ENCODE assay signal across 15 cellular contexts in the genomic region with DNA sequence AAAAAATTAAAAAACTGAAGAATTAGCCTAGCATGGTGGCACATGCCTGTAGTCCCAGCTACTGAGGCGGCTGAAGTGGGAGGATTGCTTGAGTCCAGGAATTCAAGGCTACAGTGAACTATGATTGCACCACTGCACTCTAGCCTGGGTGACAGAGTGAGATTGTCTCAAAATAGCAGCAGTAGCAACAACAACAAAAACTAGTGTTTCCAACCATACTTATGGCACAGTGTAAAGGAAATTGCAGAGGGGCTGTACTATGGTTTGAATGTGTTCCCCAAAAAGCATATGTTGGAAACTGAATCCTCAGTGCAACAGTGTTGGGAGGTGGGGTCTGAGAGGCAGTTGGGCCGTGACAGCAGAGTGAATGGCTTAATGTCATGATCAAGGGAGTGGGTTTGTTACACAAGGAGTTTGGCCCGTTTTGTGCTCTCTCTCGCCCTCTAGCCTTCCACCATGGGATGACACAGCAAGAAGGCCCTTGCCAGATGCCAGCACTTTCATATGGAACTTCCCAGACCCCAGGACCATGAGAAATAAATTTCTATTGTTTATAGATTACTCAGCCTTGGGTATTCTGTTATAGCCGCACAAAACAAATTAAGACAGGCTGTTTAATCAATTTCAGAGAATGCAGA.
A peak's percentile ranks its signal among the peaks of the same experiment; 100 is the strongest.
DNase-seq lines count a peak whose midpoint lies in the region; ATAC-seq, FAIRE-seq and TF ChIP-seq lines count a peak whose summit lies in the region.
"Had no signal": no experiment of that assay in that cellular context is flagged by ENCODE, and none has a peak within 500 bp of the region (broad histone marks: within the 10 kb centered on the region; RNA-seq: fewer than 3 reads in every experiment).

No MANE protein-coding gene starts in this region.

- H3K4me2 ChIP-seq in BLaER1 (peak overlapping the region; percentile 28; the same call in 1 of the 2 replicates), OCI-LY7 (ENCODE audit: low read length) (no peak overlapping the region)

- H4K20me1 ChIP-seq in BLaER1 (no peaks in the 10 kb centered on the region), OCI-LY7 (ENCODE audit: insufficient read depth, low read length) (no peaks in the 10 kb centered on the region)

- H3K27ac ChIP-seq in BLaER1 (no peak overlapping the region), OCI-LY7 (ENCODE audit: low read depth, low read length, poor library complexity, severe bottlenecking) (no peak overlapping the region), psoas muscle (no peak overlapping the region)
- H3K27ac ChIP-seq: colonic mucosa had no signal

- TF ChIP-seq CTCF in OCI-LY7 (conservative IDR thresholded peaks at IDR 0.05; ENCODE audit: low read length) (peak; percentile 65), fibroblast of the aortic adventitia (IDR thresholded peaks at IDR 0.05; ENCODE audit: insufficient read depth, low read length) (peak; percentile 10), psoas muscle (IDR thresholded peaks at IDR 0.05) (no peak)

- H2AFZ ChIP-seq in OCI-LY7 (ENCODE audit: low read length) = no peak overlapping the region

- H3K79me2 ChIP-seq in OCI-LY7 (ENCODE audit: insufficient read depth, low read depth, low read length) = no peaks in the 10 kb centered on the region

- POLR2A ChIA-PET in OCI-LY7 (lab: Charles Lee) = interaction anchor here (0.6 kb wide), 1 partner anchor 20 kb away, joined by 6 read pairs; no protein-coding TSS in a partner anchor

- H3K4me1 ChIP-seq in BLaER1 (peaks cover 38% of the 10 kb centered on the region), OCI-LY7 (ENCODE audit: insufficient read depth, low read length, poor library complexity, severe bottlenecking) (peaks cover 8% of the 10 kb centered on the region), psoas muscle (peaks cover 8% of the 10 kb centered on the region)
- H3K4me1 ChIP-seq: colonic mucosa had no signal

- H3K27me3 ChIP-seq in BLaER1 = no peaks in the 10 kb centered on the region
- no peaks in the 10 kb centered on the region for H3K27me3 ChIP-seq in psoas muscle (ENCODE audit: insufficient read depth in 3 of 3, low read length in 2 of 3)
- H3K27me3 ChIP-seq: colonic mucosa had no signal

- 71 to 84% (median 79%) methylated on average over 5 of the region's 5 CpGs for WGBS in psoas muscle, 3 donors

- BruUV-seq in OCI-LY7 (replicated peaks; lab: Mats Ljungman, UMichigan) = no TSS peak

- FAIRE-seq in GM12891 (lab: Jason Lieb, UNC) (peak; percentile 74), HTR-8/SVneo (lab: Jason Lieb, UNC) (no peak)

- H3K36me3 ChIP-seq in BLaER1 (no peaks in the 10 kb centered on the region), OCI-LY7 (ENCODE audit: insufficient read depth, low read length) (no peaks in the 10 kb centered on the region), psoas muscle (ENCODE audit: insufficient read depth in 1 of 2, low read depth in 1 of 2) (no peaks in the 10 kb centered on the region)
- H3K36me3 ChIP-seq: colonic mucosa had no signal

- intact Hi-C loops in OCI-LY7 (cut with micrococcal nuclease; ENCODE audit: unreplicated experiment) (no loop called here), psoas muscle (cut with DNase I) (no loop called here)

- no peaks in the 10 kb centered on the region for H3K9me3 ChIP-seq in BLaER1
- no peaks in the 10 kb centered on the region for H3K9me3 ChIP-seq in OCI-LY7 (ENCODE audit: low read length)
- no peaks in the 10 kb centered on the region for H3K9me3 ChIP-seq in psoas muscle
- H3K9me3 ChIP-seq: colonic mucosa had no signal

- ATAC-seq in psoas muscle = no peak
- ATAC-seq in HG02840 (IDR thresholded peaks at IDR 0.05; ENCODE audit: low FRiP score, unreplicated experiment) = no peak
- ATAC-seq: left cardiac atrium had no signal

- H3K4me3 ChIP-seq in BLaER1 (no peak overlapping the region), OCI-LY7 (ENCODE audit: low read depth, low read length, poor library complexity, severe bottlenecking) (no peak overlapping the region), fibroblast of the aortic adventitia (ENCODE audit: low read depth, low read length) (no peak overlapping the region), psoas muscle (no peak overlapping the region)
- H3K4me3 ChIP-seq: colonic mucosa had no signal

- H3K9ac ChIP-seq in BLaER1 = no peak overlapping the region

- DNase-seq in GM12891 (ENCODE audit: insufficient read length, low spot score) (no peak), OCI-LY7 (ENCODE audit: low spot score) (no peak), fibroblast of the aortic adventitia (ENCODE audit: low read depth) (no peak), HTR-8/SVneo (ENCODE audit: insufficient read length, low spot score) (no peak), islet precursor cell (no peak), psoas muscle (no peak)
- DNase-seq: activated effector memory CD4-positive, alpha-beta T cell treated with Interleukin-2 at 50 U/mL for 16 hours; Calu3; colonic mucosa; left cardiac atrium; NCI-H2107; RPMI8226; stimulated activated CD4-positive, alpha-beta T cell treated with anti-CD3 and anti-CD28 coated beads, Interleukin-15, amount 100 ng/mL, for 24 hours had no signal

- H3K9me2 ChIP-seq in OCI-LY7 (ENCODE audit: insufficient read depth, low read length) = no peaks in the 10 kb centered on the region

- no peak for TF ChIP-seq POLR2A in GM12891 (IDR thresholded peaks at IDR 0.05; ENCODE audit: low read depth, low read length)

- CTCF ChIA-PET in OCI-LY7 (lab: Charles Lee; ENCODE audit: unreplicated experiment) = interaction anchor here (0.5 kb wide), 2 partner anchors 14 to 685 kb away, joined by 3 to 4 read pairs; no protein-coding TSS in a partner anchor

TF ChIP-seq in GM12891, 5 proteins besides CTCF, POLR2A, EP300 and RAD21:
- no peak for TF ChIP-seq PAX5 (IDR thresholded peaks at IDR 0.05; ENCODE audit: insufficient read depth, low read length, severe bottlenecking)
